ENCODE assay signal across 1 cellular context in genomic region chr2:3476386-3477033, GRCh38.
TF ChIP-seq lines count a peak whose summit lies in the region.

No MANE protein-coding gene starts in this region.

TF ChIP-seq in HepG2, 621 proteins besides CTCF, POLR2A, EP300 and RAD21 (continued from another document and continues in another):
- TF ChIP-seq UBTF (CRISPR knock-in tag; IDR thresholded peaks at IDR 0.05) (peak; percentile 26; the same call in 1 of the 2 replicates), ZNF17 (CRISPR knock-in tag; IDR thresholded peaks at IDR 0.05) (no peak), ZNF407 (CRISPR knock-in tag; IDR thresholded peaks at IDR 0.05; ENCODE audit: not compliant biosample characterization) (no peak), SP2 (CRISPR knock-in tag; IDR thresholded peaks at IDR 0.05) (no peak), ZNF121 (CRISPR knock-in tag; IDR thresholded peaks at IDR 0.05) (no peak), ATF6 (CRISPR knock-in tag; conservative IDR thresholded peaks at IDR 0.05) (no peak), TP53 (CRISPR knock-in tag; conservative IDR thresholded peaks at IDR 0.05) (no peak), TERF1 (CRISPR knock-in tag; IDR thresholded peaks at IDR 0.05) (no peak), ZNF33B (CRISPR knock-in tag; IDR thresholded peaks at IDR 0.05) (no peak), FOXA3 (CRISPR knock-in tag; IDR thresholded peaks at IDR 0.05) (no peak), ZNF138 (CRISPR knock-in tag; IDR thresholded peaks at IDR 0.05; ENCODE audit: low read depth) (no peak), ZSCAN22 (CRISPR knock-in tag; IDR thresholded peaks at IDR 0.05) (no peak), ZBTB26 (CRISPR knock-in tag; IDR thresholded peaks at IDR 0.05; ENCODE audit: borderline replicate concordance) (no peak), SRSF4 (IDR thresholded peaks at IDR 0.05; ENCODE audit: low read depth, low read length, poor library complexity, severe bottlenecking) (no peak), THAP8 (CRISPR knock-in tag; IDR thresholded peaks at IDR 0.05; ENCODE audit: borderline replicate concordance) (no peak), NAIF1 (CRISPR knock-in tag; IDR thresholded peaks at IDR 0.05; ENCODE audit: borderline replicate concordance) (no peak), DDIT3 (CRISPR knock-in tag; IDR thresholded peaks at IDR 0.05) (no peak), KDM3A (CRISPR knock-in tag; IDR thresholded peaks at IDR 0.05; ENCODE audit: low read depth) (no peak), DZIP1 (CRISPR knock-in tag; IDR thresholded peaks at IDR 0.05) (no peak), ZNF564 (CRISPR knock-in tag; IDR thresholded peaks at IDR 0.05) (no peak), HOXA3 (CRISPR knock-in tag; IDR thresholded peaks at IDR 0.05) (peak; percentile 30; the same call in 1 of the 2 replicates), PRPF4 (IDR thresholded peaks at IDR 0.05; ENCODE audit: low read depth, low read length, poor library complexity, severe bottlenecking) (no peak), PITX1 (CRISPR knock-in tag; IDR thresholded peaks at IDR 0.05) (0 out of 2 replicates have a peak, but pooled peaks have one; percentile 42), ATRX (CRISPR knock-in tag; IDR thresholded peaks at IDR 0.05; ENCODE audit: borderline replicate concordance) (no peak), PPARG (CRISPR knock-in tag; conservative IDR thresholded peaks at IDR 0.05) (peak; percentile 93), ZNF576 (CRISPR knock-in tag; IDR thresholded peaks at IDR 0.05) (no peak), ZSCAN29 (CRISPR knock-in tag; conservative IDR thresholded peaks at IDR 0.05) (no peak), ZZZ3 (CRISPR knock-in tag; IDR thresholded peaks at IDR 0.05; ENCODE audit: borderline replicate concordance) (no peak), HNF4A (CRISPR knock-in tag; IDR thresholded peaks at IDR 0.05) (peak; percentile 52; the same call in 1 of the 2 replicates), CBX1 (IDR thresholded peaks at IDR 0.05; ENCODE audit: low read depth) (no peak), ZNF839 (CRISPR knock-in tag; IDR thresholded peaks at IDR 0.05; ENCODE audit: borderline replicate concordance) (no peak), ZC3H4 (CRISPR knock-in tag; IDR thresholded peaks at IDR 0.05; ENCODE audit: borderline replicate concordance) (no peak), ZNF430 (CRISPR knock-in tag; IDR thresholded peaks at IDR 0.05) (0 out of 2 replicates have a peak, but pooled peaks have one; percentile 54), RFX1 (IDR thresholded peaks at IDR 0.05) (no peak), SNAPC2 (CRISPR knock-in tag; IDR thresholded peaks at IDR 0.05) (no peak), ZNF792 (CRISPR knock-in tag; IDR thresholded peaks at IDR 0.05) (no peak), SOX6 (IDR thresholded peaks at IDR 0.05) (no peak), SOX6 (CRISPR knock-in tag; IDR thresholded peaks at IDR 0.05) (peak; percentile 81), CC2D1A (CRISPR knock-in tag; IDR thresholded peaks at IDR 0.05) (no peak), ZNF7 (CRISPR knock-in tag; IDR thresholded peaks at IDR 0.05) (no peak), LCORL (IDR thresholded peaks at IDR 0.05) (no peak), LCORL (CRISPR knock-in tag; IDR thresholded peaks at IDR 0.05) (peak; percentile 75), TEAD3 (CRISPR knock-in tag; optimal IDR thresholded peaks at IDR 0.05; ENCODE audit: borderline replicate concordance) (no peak), ZNF772 (CRISPR knock-in tag; IDR thresholded peaks at IDR 0.05) (no peak), ZNF570 (CRISPR knock-in tag; IDR thresholded peaks at IDR 0.05; ENCODE audit: borderline replicate concordance) (no peak), NBN (conservative IDR thresholded peaks at IDR 0.05) (no peak), ZBTB7A (CRISPR knock-in tag; IDR thresholded peaks at IDR 0.05) (no peak), SNRNP70 (IDR thresholded peaks at IDR 0.05; ENCODE audit: low read depth, low read length) (no peak), MTERF4 (CRISPR knock-in tag; IDR thresholded peaks at IDR 0.05) (no peak)
